In genomic region chr11:83157755-83158473, GRCh38 we compare ENCODE assay signal across 8 cellular contexts. TPM values are rescaled to one million over a fixed set of nuclear protein-coding genes. Genes with fewer than 3 reads are reported as not detected.
A peak's percentile ranks its signal among the peaks of the same experiment; 100 is the strongest.
DNase-seq lines count a peak whose midpoint lies in the region; TF ChIP-seq lines count a peak whose summit lies in the region.

No MANE protein-coding gene starts in this region.

- H3K27me3 ChIP-seq in thyroid gland = no peaks in the 10 kb centered on the region

- no peak for TF ChIP-seq CTCF in CD14-positive monocyte (IDR thresholded peaks at IDR 0.05)
- no peak for TF ChIP-seq CTCF in foreskin fibroblast (IDR thresholded peaks at IDR 0.05; ENCODE audit: low read depth, low read length)
- peak; percentile 13 for TF ChIP-seq CTCF in neural crest cell (conservative IDR thresholded peaks at IDR 0.05)
- TF ChIP-seq CTCF in thyroid gland (IDR thresholded peaks at IDR 0.05) = no peak

- intact Hi-C loops in CD14-positive monocyte (cut with micrococcal nuclease) = loop anchor here (1.0 to 5.0 kb wide), 7 partner anchors 35 to 257 kb away; partner anchors contain the start of genes DDIAS (in 2 of the 2), PRCP (in 2 of the 2), ANKRD42 (in 1 of the 2) and CCDC90B (in 1 of the 2)
- intact Hi-C loops in thyroid gland (cut with DNase I) = loop anchor here (5.0 to 10.0 kb wide), 2 partner anchors 34 to 83 kb away; partner anchors contain the start of genes ANKRD42 and RAB30
- intact Hi-C loops in posterior vena cava (cut with DNase I) = no loop called here

- H3K4me3 Mint-ChIP-seq in CD14-positive monocyte (peak overlapping the region; percentile 98 to 99), neural crest cell (peak overlapping the region; percentile 100)

- H3K4me3 ChIP-seq in foreskin fibroblast (ENCODE audit: low read depth in 1 of 2, low read length in 2 of 2) (peak overlapping the region; percentile 92 to 99), thyroid gland (replicated peaks in 1 of 3) (peak overlapping the region; percentile 54 to 97 (median 91))

- peaks cover 17 to 28% of the 10 kb centered on the region in 2 donors for H3K4me1 ChIP-seq in thyroid gland

- H3K27me3 Mint-ChIP-seq in CD14-positive monocyte (ENCODE audit: low read depth in 3 of 3) = peaks cover 0 to 4% (median 0%) of the 10 kb centered on the region in 3 donors
- peaks cover 5% of the 10 kb centered on the region for H3K27me3 Mint-ChIP-seq in neural crest cell (ENCODE audit: low read depth)

- TF ChIP-seq POLR2A in thyroid gland (IDR thresholded peaks at IDR 0.05) = peak in 1 of 2 donors; percentile 29

- DNase-seq in CD14-positive monocyte (ENCODE audit: low spot score) (peak; percentile 71), HPDE6-E6E7 (ENCODE audit: extremely low spot score) (peak; percentile 15), RPMI7951 (ENCODE audit: low read depth) (peak; percentile 51), foreskin fibroblast (peak in 1 of 2 donors; percentile 73), neural crest cell (ENCODE audit: low read depth, low spot score) (peak; percentile 30), thyroid gland (peak; percentile 50 to 52), posterior vena cava (ENCODE audit: low spot score) (no peak)
- peak; percentile 82 for DNase-seq in activated effector memory CD4-positive, alpha-beta T cell treated with anti-CD3 and anti-CD28 coated beads, Interleukin-2, amount 50 U/mL, for 16 hours

- H3K36me3 Mint-ChIP-seq in CD14-positive monocyte = peaks cover 22 to 28% of the 10 kb centered on the region in 2 donors
- peaks cover 6% of the 10 kb centered on the region for H3K36me3 Mint-ChIP-seq in neural crest cell (ENCODE audit: low read depth)

- WGBS in thyroid gland, 2 donors = 0% methylated on average over 12 to 14 of the region's 14 CpGs

- H3K4me1 Mint-ChIP-seq in CD14-positive monocyte (peaks cover 33% of the 10 kb centered on the region), neural crest cell (peaks cover 35% of the 10 kb centered on the region)

- H3K9me3 Mint-ChIP-seq in CD14-positive monocyte (peaks cover 0 to 4% (median 0%) of the 10 kb centered on the region in 7 donors), neural crest cell (no peaks in the 10 kb centered on the region)

- H3K27ac Mint-ChIP-seq in CD14-positive monocyte = peak overlapping the region; percentile 99 to 100 (median 100)
- peak overlapping the region; percentile 100 for H3K27ac Mint-ChIP-seq in neural crest cell (ENCODE audit: unreplicated experiment)

- no peaks in the 10 kb centered on the region for H3K36me3 ChIP-seq in thyroid gland

- H3K27ac ChIP-seq in thyroid gland = peak overlapping the region; percentile 99

- no peaks in the 10 kb centered on the region for H3K9me3 ChIP-seq in thyroid gland

RNA-seq across cellular contexts. Expression of gene PCF11, which starts 1.0 kb away (rescaled TPM):
- polyA plus RNA-seq in CD14-positive monocyte = 10 to 100 TPM in 1 of 2 donors, 1 to 10 TPM in 1; 8.3 to 15.7 TPM
- total RNA-seq in RPMI7951 (2014; rRNA removed; shearing (Covaris generic)) = 16.6 and 18.9 TPM in 2 replicates
- total RNA-seq in neural crest cell (67.3 and 67.9 TPM in 2 replicates), thyroid gland (100 to 1,000 TPM in 3 of 4 donors, 10 to 100 TPM in 1; 77.2 to 168 (median 112) TPM), posterior vena cava (10 to 100 TPM; 45.0 to 46.1 TPM)

RNA-seq across cellular contexts. Expression of gene ANKRD42, which starts 35.6 kb away (rescaled TPM):
- polyA plus RNA-seq in CD14-positive monocyte = 1 to 10 TPM; 4.3 to 6.2 TPM
- total RNA-seq in RPMI7951 (2014; rRNA removed; shearing (Covaris generic)) = 4.5 and 5.8 TPM in 2 replicates
- total RNA-seq in neural crest cell (7.8 and 7.9 TPM in 2 replicates), thyroid gland (10 to 100 TPM; 25.8 to 31.3 (median 30.1) TPM), posterior vena cava (10 to 100 TPM in 1 of 2 donors, 1 to 10 TPM in 1; 9.5 to 11.5 TPM)

Comparison
In these comparisons a context has a peak if more than half of its experiments do, and no peak if none do; other contexts are left out.
1. intact Hi-C loops: an anchor here in CD14-positive monocyte (1.0 to 5.0 kb wide) and thyroid gland (5.0 to 10.0 kb wide); none called in posterior vena cava.